1 cellular context compared by ENCODE assay signal in the genomic region with DNA sequence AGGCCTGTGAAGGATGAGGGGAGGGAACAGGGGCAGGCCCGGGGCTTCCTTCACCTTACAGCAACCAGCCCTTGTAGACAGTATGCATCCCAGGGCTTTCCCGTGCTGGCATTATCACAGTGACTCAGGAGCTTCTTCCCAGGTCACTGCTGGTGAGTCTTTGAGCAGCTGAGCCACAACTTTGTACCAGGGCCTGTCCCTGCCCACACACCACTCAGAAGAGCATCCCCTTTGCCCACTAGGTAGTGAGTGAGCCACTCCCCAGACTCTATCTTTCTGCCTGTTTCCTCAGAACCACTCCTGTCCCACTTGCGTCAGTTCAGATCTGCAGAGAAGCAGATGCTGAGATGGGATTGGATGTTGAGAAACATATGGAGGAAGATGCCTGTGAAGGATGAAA.
TF ChIP-seq lines count a peak whose summit lies in the region.

No MANE protein-coding gene starts in this region.

TF ChIP-seq in SK-N-SH, 30 proteins besides CTCF, POLR2A, EP300 and RAD21:
- TF ChIP-seq, protein P1, sequence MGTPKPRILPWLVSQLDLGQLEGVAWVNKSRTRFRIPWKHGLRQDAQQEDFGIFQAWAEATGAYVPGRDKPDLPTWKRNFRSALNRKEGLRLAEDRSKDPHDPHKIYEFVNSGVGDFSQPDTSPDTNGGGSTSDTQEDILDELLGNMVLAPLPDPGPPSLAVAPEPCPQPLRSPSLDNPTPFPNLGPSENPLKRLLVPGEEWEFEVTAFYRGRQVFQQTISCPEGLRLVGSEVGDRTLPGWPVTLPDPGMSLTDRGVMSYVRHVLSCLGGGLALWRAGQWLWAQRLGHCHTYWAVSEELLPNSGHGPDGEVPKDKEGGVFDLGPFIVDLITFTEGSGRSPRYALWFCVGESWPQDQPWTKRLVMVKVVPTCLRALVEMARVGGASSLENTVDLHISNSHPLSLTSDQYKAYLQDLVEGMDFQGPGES (IDR thresholded peaks at IDR 0.05; ENCODE audit: low read depth, low read length): no peak
- TF ChIP-seq, protein P2, sequence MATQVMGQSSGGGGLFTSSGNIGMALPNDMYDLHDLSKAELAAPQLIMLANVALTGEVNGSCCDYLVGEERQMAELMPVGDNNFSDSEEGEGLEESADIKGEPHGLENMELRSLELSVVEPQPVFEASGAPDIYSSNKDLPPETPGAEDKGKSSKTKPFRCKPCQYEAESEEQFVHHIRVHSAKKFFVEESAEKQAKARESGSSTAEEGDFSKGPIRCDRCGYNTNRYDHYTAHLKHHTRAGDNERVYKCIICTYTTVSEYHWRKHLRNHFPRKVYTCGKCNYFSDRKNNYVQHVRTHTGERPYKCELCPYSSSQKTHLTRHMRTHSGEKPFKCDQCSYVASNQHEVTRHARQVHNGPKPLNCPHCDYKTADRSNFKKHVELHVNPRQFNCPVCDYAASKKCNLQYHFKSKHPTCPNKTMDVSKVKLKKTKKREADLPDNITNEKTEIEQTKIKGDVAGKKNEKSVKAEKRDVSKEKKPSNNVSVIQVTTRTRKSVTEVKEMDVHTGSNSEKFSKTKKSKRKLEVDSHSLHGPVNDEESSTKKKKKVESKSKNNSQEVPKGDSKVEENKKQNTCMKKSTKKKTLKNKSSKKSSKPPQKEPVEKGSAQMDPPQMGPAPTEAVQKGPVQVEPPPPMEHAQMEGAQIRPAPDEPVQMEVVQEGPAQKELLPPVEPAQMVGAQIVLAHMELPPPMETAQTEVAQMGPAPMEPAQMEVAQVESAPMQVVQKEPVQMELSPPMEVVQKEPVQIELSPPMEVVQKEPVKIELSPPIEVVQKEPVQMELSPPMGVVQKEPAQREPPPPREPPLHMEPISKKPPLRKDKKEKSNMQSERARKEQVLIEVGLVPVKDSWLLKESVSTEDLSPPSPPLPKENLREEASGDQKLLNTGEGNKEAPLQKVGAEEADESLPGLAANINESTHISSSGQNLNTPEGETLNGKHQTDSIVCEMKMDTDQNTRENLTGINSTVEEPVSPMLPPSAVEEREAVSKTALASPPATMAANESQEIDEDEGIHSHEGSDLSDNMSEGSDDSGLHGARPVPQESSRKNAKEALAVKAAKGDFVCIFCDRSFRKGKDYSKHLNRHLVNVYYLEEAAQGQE (IDR thresholded peaks at IDR 0.05; ENCODE audit: low read depth, low read length): no peak
- TF ChIP-seq RCOR1 (IDR thresholded peaks at IDR 0.05; ENCODE audit: low read length): no peak
